ENCODE assay signal across 1 cellular context in the genomic region with DNA sequence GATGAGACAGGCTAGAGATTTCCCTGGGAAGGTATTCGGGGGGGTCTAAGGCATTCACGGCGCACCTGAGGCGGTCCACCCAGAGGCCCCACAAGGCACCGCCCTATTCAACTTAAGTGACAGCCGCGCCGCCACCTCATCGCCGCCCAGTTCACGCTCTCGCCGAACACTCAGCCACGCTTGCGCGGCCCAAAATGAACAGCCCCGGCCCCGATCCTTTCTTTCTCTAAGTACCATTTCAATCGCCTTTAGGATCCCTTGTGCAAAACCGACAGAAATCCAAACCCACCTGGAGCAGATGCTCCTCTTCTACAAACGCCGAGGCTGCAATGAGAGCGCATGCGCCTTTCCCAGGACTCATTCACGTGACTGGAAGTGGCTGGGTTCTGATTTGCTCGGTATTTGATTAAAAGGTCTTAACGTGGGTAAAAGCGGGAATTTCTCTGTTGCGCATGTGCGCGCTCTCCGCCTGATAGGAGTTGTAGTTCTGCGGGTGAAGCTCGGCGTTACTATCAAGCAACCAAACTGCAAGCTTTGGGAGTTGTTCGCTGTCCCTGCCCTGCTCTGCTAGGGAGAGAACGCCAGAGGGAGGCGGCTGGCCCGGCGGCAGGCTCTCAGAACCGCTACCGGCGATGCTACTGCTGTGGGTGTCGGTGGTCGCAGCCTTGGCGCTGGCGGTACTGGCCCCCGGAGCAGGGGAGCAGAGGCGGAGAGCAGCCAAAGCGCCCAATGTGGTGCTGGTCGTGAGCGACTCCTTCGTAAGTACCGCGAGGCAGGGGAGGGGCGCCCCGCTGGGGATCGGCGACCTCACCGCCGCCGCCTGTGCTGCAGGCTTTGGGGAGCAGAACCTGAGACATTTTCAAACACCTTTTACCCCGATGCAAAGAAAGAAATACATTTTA.
TF ChIP-seq lines count a peak whose summit lies in the region.

A gene with protein sequence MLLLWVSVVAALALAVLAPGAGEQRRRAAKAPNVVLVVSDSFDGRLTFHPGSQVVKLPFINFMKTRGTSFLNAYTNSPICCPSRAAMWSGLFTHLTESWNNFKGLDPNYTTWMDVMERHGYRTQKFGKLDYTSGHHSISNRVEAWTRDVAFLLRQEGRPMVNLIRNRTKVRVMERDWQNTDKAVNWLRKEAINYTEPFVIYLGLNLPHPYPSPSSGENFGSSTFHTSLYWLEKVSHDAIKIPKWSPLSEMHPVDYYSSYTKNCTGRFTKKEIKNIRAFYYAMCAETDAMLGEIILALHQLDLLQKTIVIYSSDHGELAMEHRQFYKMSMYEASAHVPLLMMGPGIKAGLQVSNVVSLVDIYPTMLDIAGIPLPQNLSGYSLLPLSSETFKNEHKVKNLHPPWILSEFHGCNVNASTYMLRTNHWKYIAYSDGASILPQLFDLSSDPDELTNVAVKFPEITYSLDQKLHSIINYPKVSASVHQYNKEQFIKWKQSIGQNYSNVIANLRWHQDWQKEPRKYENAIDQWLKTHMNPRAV (plus strand): TSS at position 455 of the 902 bp plus-strand sequence. CDS start 178 bp downstream, at position 633.
Gene SKIC3 (minus strand): TSS at position 331 of the 902 bp plus-strand sequence. CDS start 7,827 bp downstream, outside the sequence.

TF ChIP-seq in HepG2, 621 proteins besides CTCF, POLR2A, EP300 and RAD21 (continued from another document and continues in another):
- TF ChIP-seq, protein P1, sequence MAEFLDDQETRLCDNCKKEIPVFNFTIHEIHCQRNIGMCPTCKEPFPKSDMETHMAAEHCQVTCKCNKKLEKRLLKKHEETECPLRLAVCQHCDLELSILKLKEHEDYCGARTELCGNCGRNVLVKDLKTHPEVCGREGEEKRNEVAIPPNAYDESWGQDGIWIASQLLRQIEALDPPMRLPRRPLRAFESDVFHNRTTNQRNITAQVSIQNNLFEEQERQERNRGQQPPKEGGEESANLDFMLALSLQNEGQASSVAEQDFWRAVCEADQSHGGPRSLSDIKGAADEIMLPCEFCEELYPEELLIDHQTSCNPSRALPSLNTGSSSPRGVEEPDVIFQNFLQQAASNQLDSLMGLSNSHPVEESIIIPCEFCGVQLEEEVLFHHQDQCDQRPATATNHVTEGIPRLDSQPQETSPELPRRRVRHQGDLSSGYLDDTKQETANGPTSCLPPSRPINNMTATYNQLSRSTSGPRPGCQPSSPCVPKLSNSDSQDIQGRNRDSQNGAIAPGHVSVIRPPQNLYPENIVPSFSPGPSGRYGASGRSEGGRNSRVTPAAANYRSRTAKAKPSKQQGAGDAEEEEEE (CRISPR knock-in tag; IDR thresholded peaks at IDR 0.05; ENCODE audit: borderline replicate concordance), result no peak
- TF ChIP-seq ZSCAN30 (CRISPR knock-in tag; IDR thresholded peaks at IDR 0.05), result no peak
- TF ChIP-seq ZNF224 (CRISPR knock-in tag; IDR thresholded peaks at IDR 0.05), result 0 out of 2 replicates have a peak, but pooled peaks have one; percentile 55
- TF ChIP-seq MXD4 (CRISPR knock-in tag; IDR thresholded peaks at IDR 0.05), result peak; percentile 91
- 0 out of 2 replicates have a peak, but pooled peaks have one; percentile 39 for TF ChIP-seq ZNF616 (CRISPR knock-in tag; IDR thresholded peaks at IDR 0.05; ENCODE audit: low read depth)
- no peak for TF ChIP-seq ZNF180 (CRISPR knock-in tag; IDR thresholded peaks at IDR 0.05; ENCODE audit: borderline replicate concordance, low read depth)
- 0 out of 2 replicates have a peak, but pooled peaks have one; percentile 26 for TF ChIP-seq NCOR1 (IDR thresholded peaks at IDR 0.05; ENCODE audit: borderline replicate concordance, low read length)
- TF ChIP-seq, protein P2, sequence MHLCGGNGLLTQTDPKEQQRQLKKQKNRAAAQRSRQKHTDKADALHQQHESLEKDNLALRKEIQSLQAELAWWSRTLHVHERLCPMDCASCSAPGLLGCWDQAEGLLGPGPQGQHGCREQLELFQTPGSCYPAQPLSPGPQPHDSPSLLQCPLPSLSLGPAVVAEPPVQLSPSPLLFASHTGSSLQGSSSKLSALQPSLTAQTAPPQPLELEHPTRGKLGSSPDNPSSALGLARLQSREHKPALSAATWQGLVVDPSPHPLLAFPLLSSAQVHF (CRISPR knock-in tag; IDR thresholded peaks at IDR 0.05), result peak; percentile 74; the same call in 1 of the 2 replicates
- no peak; the same call in 1 of the 2 replicates for TF ChIP-seq STAT5B (CRISPR knock-in tag; IDR thresholded peaks at IDR 0.05)
- no peak for TF ChIP-seq TBL1XR1 (IDR thresholded peaks at IDR 0.05; ENCODE audit: borderline replicate concordance, low read length, partially characterized antibody)
- peak; percentile 92 for TF ChIP-seq ZFP90 (CRISPR knock-in tag; IDR thresholded peaks at IDR 0.05; ENCODE audit: borderline replicate concordance)
- TF ChIP-seq REXO4 (CRISPR knock-in tag; IDR thresholded peaks at IDR 0.05; ENCODE audit: borderline replicate concordance), result no peak
- no peak for TF ChIP-seq SKI (IDR thresholded peaks at IDR 0.05; ENCODE audit: partially characterized antibody)
- TF ChIP-seq PHF20 (CRISPR knock-in tag; IDR thresholded peaks at IDR 0.05), result peak; percentile 79
- TF ChIP-seq ZNF883 (CRISPR knock-in tag; IDR thresholded peaks at IDR 0.05; ENCODE audit: not compliant biosample characterization), result peak; percentile 55
- TF ChIP-seq TAF1 (CRISPR knock-in tag; IDR thresholded peaks at IDR 0.05), result peak; percentile 86
- 0 out of 2 replicates have a peak, but pooled peaks have one; percentile 20 for TF ChIP-seq DNMT3B (CRISPR knock-in tag; conservative IDR thresholded peaks at IDR 0.05)
- peak; percentile 61; the same call in 1 of the 2 replicates for TF ChIP-seq ZNF670 (CRISPR knock-in tag; IDR thresholded peaks at IDR 0.05; ENCODE audit: borderline replicate concordance)
- TF ChIP-seq ZBTB2 (CRISPR knock-in tag; IDR thresholded peaks at IDR 0.05; ENCODE audit: low read depth), result peak; percentile 51; the same call in 1 of the 2 replicates
- no peak for TF ChIP-seq ZBTB38 (CRISPR knock-in tag; IDR thresholded peaks at IDR 0.05)
- no peak for TF ChIP-seq CENPT (CRISPR knock-in tag; IDR thresholded peaks at IDR 0.05; ENCODE audit: low read depth)
- peak; percentile 62 for TF ChIP-seq RBM39 (IDR thresholded peaks at IDR 0.05; ENCODE audit: low read depth, low read length, poor library complexity, severe bottlenecking)
- TF ChIP-seq ZNF256 (CRISPR knock-in tag; conservative IDR thresholded peaks at IDR 0.05), result 0 out of 2 replicates have a peak, but pooled peaks have one; percentile 12
- TF ChIP-seq, protein P3, sequence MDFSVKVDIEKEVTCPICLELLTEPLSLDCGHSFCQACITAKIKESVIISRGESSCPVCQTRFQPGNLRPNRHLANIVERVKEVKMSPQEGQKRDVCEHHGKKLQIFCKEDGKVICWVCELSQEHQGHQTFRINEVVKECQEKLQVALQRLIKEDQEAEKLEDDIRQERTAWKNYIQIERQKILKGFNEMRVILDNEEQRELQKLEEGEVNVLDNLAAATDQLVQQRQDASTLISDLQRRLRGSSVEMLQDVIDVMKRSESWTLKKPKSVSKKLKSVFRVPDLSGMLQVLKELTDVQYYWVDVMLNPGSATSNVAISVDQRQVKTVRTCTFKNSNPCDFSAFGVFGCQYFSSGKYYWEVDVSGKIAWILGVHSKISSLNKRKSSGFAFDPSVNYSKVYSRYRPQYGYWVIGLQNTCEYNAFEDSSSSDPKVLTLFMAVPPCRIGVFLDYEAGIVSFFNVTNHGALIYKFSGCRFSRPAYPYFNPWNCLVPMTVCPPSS (IDR thresholded peaks at IDR 0.05), result no peak
- no peak for TF ChIP-seq CBX1 (IDR thresholded peaks at IDR 0.05; ENCODE audit: low read depth)
- no peak for TF ChIP-seq ZNF557 (CRISPR knock-in tag; IDR thresholded peaks at IDR 0.05)
- peak; percentile 89; the same call in 1 of the 2 replicates for TF ChIP-seq ZNF766 (CRISPR knock-in tag; IDR thresholded peaks at IDR 0.05; ENCODE audit: borderline replicate concordance)
- peak; percentile 84 for TF ChIP-seq MEF2D (CRISPR knock-in tag; IDR thresholded peaks at IDR 0.05)
- no peak; the same call in 1 of the 2 replicates for TF ChIP-seq RARA (CRISPR knock-in tag; IDR thresholded peaks at IDR 0.05)
- TF ChIP-seq, protein P4, sequence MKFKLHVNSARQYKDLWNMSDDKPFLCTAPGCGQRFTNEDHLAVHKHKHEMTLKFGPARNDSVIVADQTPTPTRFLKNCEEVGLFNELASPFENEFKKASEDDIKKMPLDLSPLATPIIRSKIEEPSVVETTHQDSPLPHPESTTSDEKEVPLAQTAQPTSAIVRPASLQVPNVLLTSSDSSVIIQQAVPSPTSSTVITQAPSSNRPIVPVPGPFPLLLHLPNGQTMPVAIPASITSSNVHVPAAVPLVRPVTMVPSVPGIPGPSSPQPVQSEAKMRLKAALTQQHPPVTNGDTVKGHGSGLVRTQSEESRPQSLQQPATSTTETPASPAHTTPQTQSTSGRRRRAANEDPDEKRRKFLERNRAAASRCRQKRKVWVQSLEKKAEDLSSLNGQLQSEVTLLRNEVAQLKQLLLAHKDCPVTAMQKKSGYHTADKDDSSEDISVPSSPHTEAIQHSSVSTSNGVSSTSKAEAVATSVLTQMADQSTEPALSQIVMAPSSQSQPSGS (CRISPR knock-in tag; IDR thresholded peaks at IDR 0.05), result peak; percentile 71
- TF ChIP-seq ELF4 (CRISPR knock-in tag; IDR thresholded peaks at IDR 0.05; ENCODE audit: borderline replicate concordance), result no peak
- TF ChIP-seq PAWR (CRISPR knock-in tag; IDR thresholded peaks at IDR 0.05; ENCODE audit: borderline replicate concordance), result no peak
- no peak; a peak in 1 of 4 replicates for TF ChIP-seq MAFK (conservative IDR thresholded peaks at IDR 0.05 in 1 of 2, IDR thresholded peaks at IDR 0.05 in 1 of 2; ENCODE audit: low read length in 2 of 2)
- TF ChIP-seq, protein P5, sequence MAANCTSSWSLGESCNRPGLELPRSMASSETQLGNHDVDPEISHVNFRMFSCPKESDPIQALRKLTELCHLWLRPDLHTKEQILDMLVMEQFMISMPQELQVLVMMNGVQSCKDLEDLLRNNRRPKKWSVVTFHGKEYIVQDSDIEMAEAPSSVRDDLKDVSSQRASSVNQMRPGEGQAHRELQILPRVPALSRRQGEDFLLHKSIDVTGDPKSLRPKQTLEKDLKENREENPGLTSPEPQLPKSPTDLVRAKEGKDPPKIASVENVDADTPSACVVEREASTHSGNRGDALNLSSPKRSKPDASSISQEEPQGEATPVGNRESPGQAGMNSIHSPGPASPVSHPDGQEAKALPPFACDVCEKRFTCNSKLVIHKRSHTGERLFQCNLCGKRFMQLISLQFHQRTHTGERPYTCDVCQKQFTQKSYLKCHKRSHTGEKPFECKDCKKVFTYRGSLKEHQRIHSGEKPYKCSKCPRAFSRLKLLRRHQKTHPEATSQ (CRISPR knock-in tag; IDR thresholded peaks at IDR 0.05; ENCODE audit: borderline replicate concordance), result peak; percentile 91
- no peak for TF ChIP-seq ZNF749 (CRISPR knock-in tag; IDR thresholded peaks at IDR 0.05; ENCODE audit: borderline replicate concordance)
- TF ChIP-seq NCOA1 (CRISPR knock-in tag; IDR thresholded peaks at IDR 0.05), result no peak
- TF ChIP-seq, protein P6, sequence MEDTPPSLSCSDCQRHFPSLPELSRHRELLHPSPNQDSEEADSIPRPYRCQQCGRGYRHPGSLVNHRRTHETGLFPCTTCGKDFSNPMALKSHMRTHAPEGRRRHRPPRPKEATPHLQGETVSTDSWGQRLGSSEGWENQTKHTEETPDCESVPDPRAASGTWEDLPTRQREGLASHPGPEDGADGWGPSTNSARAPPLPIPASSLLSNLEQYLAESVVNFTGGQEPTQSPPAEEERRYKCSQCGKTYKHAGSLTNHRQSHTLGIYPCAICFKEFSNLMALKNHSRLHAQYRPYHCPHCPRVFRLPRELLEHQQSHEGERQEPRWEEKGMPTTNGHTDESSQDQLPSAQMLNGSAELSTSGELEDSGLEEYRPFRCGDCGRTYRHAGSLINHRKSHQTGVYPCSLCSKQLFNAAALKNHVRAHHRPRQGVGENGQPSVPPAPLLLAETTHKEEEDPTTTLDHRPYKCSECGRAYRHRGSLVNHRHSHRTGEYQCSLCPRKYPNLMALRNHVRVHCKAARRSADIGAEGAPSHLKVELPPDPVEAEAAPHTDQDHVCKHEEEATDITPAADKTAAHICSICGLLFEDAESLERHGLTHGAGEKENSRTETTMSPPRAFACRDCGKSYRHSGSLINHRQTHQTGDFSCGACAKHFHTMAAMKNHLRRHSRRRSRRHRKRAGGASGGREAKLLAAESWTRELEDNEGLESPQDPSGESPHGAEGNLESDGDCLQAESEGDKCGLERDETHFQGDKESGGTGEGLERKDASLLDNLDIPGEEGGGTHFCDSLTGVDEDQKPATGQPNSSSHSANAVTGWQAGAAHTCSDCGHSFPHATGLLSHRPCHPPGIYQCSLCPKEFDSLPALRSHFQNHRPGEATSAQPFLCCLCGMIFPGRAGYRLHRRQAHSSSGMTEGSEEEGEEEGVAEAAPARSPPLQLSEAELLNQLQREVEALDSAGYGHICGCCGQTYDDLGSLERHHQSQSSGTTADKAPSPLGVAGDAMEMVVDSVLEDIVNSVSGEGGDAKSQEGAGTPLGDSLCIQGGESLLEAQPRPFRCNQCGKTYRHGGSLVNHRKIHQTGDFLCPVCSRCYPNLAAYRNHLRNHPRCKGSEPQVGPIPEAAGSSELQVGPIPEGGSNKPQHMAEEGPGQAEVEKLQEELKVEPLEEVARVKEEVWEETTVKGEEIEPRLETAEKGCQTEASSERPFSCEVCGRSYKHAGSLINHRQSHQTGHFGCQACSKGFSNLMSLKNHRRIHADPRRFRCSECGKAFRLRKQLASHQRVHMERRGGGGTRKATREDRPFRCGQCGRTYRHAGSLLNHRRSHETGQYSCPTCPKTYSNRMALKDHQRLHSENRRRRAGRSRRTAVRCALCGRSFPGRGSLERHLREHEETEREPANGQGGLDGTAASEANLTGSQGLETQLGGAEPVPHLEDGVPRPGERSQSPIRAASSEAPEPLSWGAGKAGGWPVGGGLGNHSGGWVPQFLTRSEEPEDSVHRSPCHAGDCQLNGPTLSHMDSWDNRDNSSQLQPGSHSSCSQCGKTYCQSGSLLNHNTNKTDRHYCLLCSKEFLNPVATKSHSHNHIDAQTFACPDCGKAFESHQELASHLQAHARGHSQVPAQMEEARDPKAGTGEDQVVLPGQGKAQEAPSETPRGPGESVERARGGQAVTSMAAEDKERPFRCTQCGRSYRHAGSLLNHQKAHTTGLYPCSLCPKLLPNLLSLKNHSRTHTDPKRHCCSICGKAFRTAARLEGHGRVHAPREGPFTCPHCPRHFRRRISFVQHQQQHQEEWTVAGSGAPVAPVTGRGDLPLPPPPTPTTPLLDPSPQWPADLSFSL (CRISPR knock-in tag; IDR thresholded peaks at IDR 0.05), result no peak
- peak; percentile 55 for TF ChIP-seq TGIF2 (CRISPR knock-in tag; IDR thresholded peaks at IDR 0.05)
- no peak for TF ChIP-seq HNRNPL (IDR thresholded peaks at IDR 0.05; ENCODE audit: low read depth, low read length)
- TF ChIP-seq ZSCAN25 (CRISPR knock-in tag; IDR thresholded peaks at IDR 0.05), result peak; percentile 75; the same call in 1 of the 2 replicates
- TF ChIP-seq BRD4 (CRISPR knock-in tag; IDR thresholded peaks at IDR 0.05), result 0 out of 2 replicates have a peak, but pooled peaks have one; percentile 12
- peak; percentile 75 for TF ChIP-seq ZNF430 (CRISPR knock-in tag; IDR thresholded peaks at IDR 0.05)
- peak; percentile 65; the same call in 1 of the 2 replicates for TF ChIP-seq KDM5B (CRISPR knock-in tag; IDR thresholded peaks at IDR 0.05; ENCODE audit: borderline replicate concordance)
- TF ChIP-seq YEATS4 (CRISPR knock-in tag; IDR thresholded peaks at IDR 0.05; ENCODE audit: borderline replicate concordance), result peak; percentile 70; the same call in 1 of the 2 replicates
